8 cellular contexts compared by ENCODE assay signal in genomic region chr4:101730291-101731117, GRCh38.
A peak's percentile ranks its signal among the peaks of the same experiment; 100 is the strongest.
DNase-seq lines count a peak whose midpoint lies in the region; ATAC-seq and TF ChIP-seq lines count a peak whose summit lies in the region.

No MANE protein-coding gene starts in this region.

- TF ChIP-seq RAD21 in liver (IDR thresholded peaks at IDR 0.05), result peak; percentile 92 to 96

- H3K36me3 ChIP-seq in liver (ENCODE audit: control insufficient read depth in 4 of 4, insufficient read depth in 3 of 4, low read depth in 1 of 4, low read length in 3 of 4), result no peaks in the 10 kb centered on the region

- H3K27me3 Mint-ChIP-seq in chondrocyte (ENCODE audit: low read depth), result peaks cover 3% of the 10 kb centered on the region

- no peaks in the 10 kb centered on the region for H3K4me1 Mint-ChIP-seq in chondrocyte (ENCODE audit: low read depth)

- no peak overlapping the region for H3K27ac Mint-ChIP-seq in chondrocyte (ENCODE audit: unreplicated experiment)

- H3K4me3 ChIP-seq in WI38 (ENCODE audit: low read depth, low read length) (no peak overlapping the region), liver (ENCODE audit: low read depth in 1 of 3, low read length in 3 of 3) (no peak overlapping the region)

- no peak overlapping the region for H3K9ac ChIP-seq in liver (ENCODE audit: low read depth in 1 of 2, low read length in 2 of 2)

- no peak overlapping the region for H3K4me3 Mint-ChIP-seq in chondrocyte (ENCODE audit: unreplicated experiment)

- no peaks in the 10 kb centered on the region for H3K9me3 Mint-ChIP-seq in chondrocyte (ENCODE audit: low read depth)

- peaks cover 0 to 2% (median 0%) of the 10 kb centered on the region in 4 donors for H3K4me1 ChIP-seq in liver (ENCODE audit: control insufficient read depth in 4 of 4, insufficient read depth in 4 of 4, low read length in 3 of 4)

- peak; percentile 45 for TF ChIP-seq CTCF in WI38 (IDR thresholded peaks at IDR 0.05; ENCODE audit: low read depth, low read length)
- peak; percentile 84 for TF ChIP-seq CTCF in chondrocyte (IDR thresholded peaks at IDR 0.05)
- peak; percentile 67 for TF ChIP-seq CTCF in liver (IDR thresholded peaks at IDR 0.05; ENCODE audit: low read depth, low read length, missing input control)

- 45% methylated on average over 4 of the region's 4 CpGs for WGBS in liver

- H3K27me3 ChIP-seq in liver (ENCODE audit: control insufficient read depth in 4 of 4, insufficient read depth in 4 of 4, low read length in 3 of 4), result no peaks in the 10 kb centered on the region

- DNase-seq in ACHN (peak; percentile 67), NCI-H2029 treated with DMSO at 0.1 percent for 48 hours (lab: John Stamatoyannopoulos, UW) (peak; percentile 48), chondrocyte (ENCODE audit: low spot score) (no peak)
- DNase-seq in stimulated activated CD8-positive, alpha-beta memory T cell treated with anti-CD3 and anti-CD28 coated beads, Interleukin-12 subunit alpha, Interleukin-12 subunit beta, amount 100 ng/mL, for 24 hours (ENCODE audit: extremely low read depth), result peak; percentile 11

- no peaks in the 10 kb centered on the region for H3K9me3 ChIP-seq in liver (ENCODE audit: control insufficient read depth in 4 of 4, low read length in 3 of 4)

- H3K27ac ChIP-seq in liver (ENCODE audit: low read depth in 1 of 2, low read length in 2 of 2), result no peak overlapping the region

- in situ Hi-C loops in ACHN (cut with HindIII; ENCODE audit: low pct_ligation_motif_present, low pct_unique_long_range_greater_than_20kb, low sequenced_read_pairs), result no loop called here

- ATAC-seq in GM18499 (IDR thresholded peaks at IDR 0.05; ENCODE audit: insufficient read depth, unreplicated experiment) (peak; percentile 73), HG02885 (IDR thresholded peaks at IDR 0.05; ENCODE audit: poor library complexity, unreplicated experiment) (peak; percentile 98)

- H3K36me3 Mint-ChIP-seq in chondrocyte (ENCODE audit: low read depth), result no peaks in the 10 kb centered on the region

TF ChIP-seq in liver, 16 proteins besides CTCF, POLR2A, EP300 and RAD21:
- TF ChIP-seq GABPA (IDR thresholded peaks at IDR 0.05 in 1 of 2, conservative IDR thresholded peaks at IDR 0.05 in 1 of 2), result no peak
- peak; percentile 10 for TF ChIP-seq MAX (IDR thresholded peaks at IDR 0.05)
